ENCODE assay signal across 7 cellular contexts in genomic region chr1:35642472-35642955, GRCh38. TPM values are rescaled to one million over a fixed set of nuclear protein-coding genes. Genes with fewer than 3 reads are reported as not detected.
DNase-seq lines count a peak whose midpoint lies in the region; ATAC-seq and TF ChIP-seq lines count a peak whose summit lies in the region.

No MANE protein-coding gene starts in this region.

- no peaks in the 10 kb centered on the region for H3K9me3 ChIP-seq in endocrine pancreas (ENCODE audit: control insufficient read depth, low read length)

- DNase-seq in HEK293T (ENCODE audit: extremely low spot score) (no peak), RPMI7951 (ENCODE audit: low read depth) (peak; percentile 49), retina (peak; percentile 5), NCI-H2196 treated with DMSO at 0.1 percent for 48 hours (lab: John Stamatoyannopoulos, UW; ENCODE audit: unreplicated experiment) (no peak), HPDE6-E6E7 (ENCODE audit: extremely low spot score) (no peak)

- ATAC-seq in HG02973 (IDR thresholded peaks at IDR 0.05; ENCODE audit: unreplicated experiment), result no peak

- POLR2A ChIA-PET in HEK293T (lab: Yijun Ruan, JAX), result interaction anchor here (0.6 to 1.0 kb wide), 2 partner anchors 49 to 312 kb away, joined by 3 read pairs; no protein-coding TSS in a partner anchor

- peak overlapping the region; percentile 86 for H3K4me3 ChIP-seq in endocrine pancreas (ENCODE audit: control insufficient read depth, insufficient read depth, low read length)

- H3K9ac ChIP-seq in endocrine pancreas (ENCODE audit: control insufficient read depth, insufficient read depth, low read length), result no peak overlapping the region

- peaks cover 3% of the 10 kb centered on the region for H3K4me1 ChIP-seq in endocrine pancreas (ENCODE audit: control insufficient read depth, insufficient read depth, low read length)

- CTCF ChIA-PET in HEK293T (lab: Yijun Ruan, JAX), result interaction anchor here (0.6 kb wide), 1 partner anchor 85 kb away, joined by 3 read pairs; no protein-coding TSS in a partner anchor

- H3K36me3 ChIP-seq in endocrine pancreas (ENCODE audit: control insufficient read depth, insufficient read depth, low read length), result no peaks in the 10 kb centered on the region

- no peaks in the 10 kb centered on the region for H3K27me3 ChIP-seq in endocrine pancreas (ENCODE audit: control insufficient read depth, insufficient read depth, low read length)

TF ChIP-seq in HEK293T, 16 proteins besides CTCF, POLR2A, EP300 and RAD21:
- TF ChIP-seq L3MBTL2 (conservative IDR thresholded peaks at IDR 0.05) (0 out of 2 replicates have a peak, but pooled peaks have one; percentile 8), ZNF384 (IDR thresholded peaks at IDR 0.05) (peak; percentile 78), TARDBP (IDR thresholded peaks at IDR 0.05) (no peak)
TF ChIP-seq in HEK293T: peak in this region for 2.

RNA-seq across cellular contexts. Expression of gene PSMB2, which starts 1.2 kb away (rescaled TPM):
- total RNA-seq in RPMI7951 (2014; rRNA removed; shearing (Covaris generic)), result 56.1 and 58.2 TPM in 2 replicates

Comparison
In these comparisons a context has a peak if more than half of its experiments do, and no peak if none do; other contexts are left out.
1. DNase-seq: peak in RPMI7951 (single experiment) and retina (single experiment); none in HEK293T (single experiment), NCI-H2196 treated with DMSO at 0.1 percent for 48 hours (single experiment) and HPDE6-E6E7 (single experiment).